Comparison of ENCODE assay signal across 16 cellular contexts in the genomic region with DNA sequence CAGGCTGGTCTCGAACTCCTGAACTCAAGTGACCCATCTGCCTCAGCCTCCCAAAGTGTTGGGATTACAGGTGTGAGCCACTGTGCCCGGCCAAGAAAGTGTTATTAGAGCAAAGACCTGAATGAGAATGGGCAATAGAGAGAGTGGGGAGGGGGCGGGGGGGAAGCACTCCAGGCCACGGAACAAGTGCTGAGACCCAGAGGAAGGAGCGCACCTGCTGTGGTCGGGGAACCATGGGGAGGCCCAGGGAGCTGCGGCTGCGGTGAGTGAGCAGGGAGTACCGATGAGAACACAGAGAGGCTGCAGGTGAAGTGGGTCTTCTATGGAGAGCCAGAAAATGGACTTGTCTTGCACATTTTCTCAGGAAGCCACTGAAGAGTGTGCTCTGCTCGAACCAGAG. TPM values are rescaled to one million over a fixed set of nuclear protein-coding genes. Genes with fewer than 3 reads are reported as not detected.
DNase-seq lines count a peak whose midpoint lies in the region; ATAC-seq and TF ChIP-seq lines count a peak whose summit lies in the region.
"Had no signal": no experiment of that assay in that cellular context is flagged by ENCODE, and none has a peak within 500 bp of the region (broad histone marks: within the 10 kb centered on the region; RNA-seq: fewer than 3 reads in every experiment).

No MANE protein-coding gene starts in this region.

- H3K36me3 Mint-ChIP-seq in natural killer cell: no peaks in the 10 kb centered on the region
- H3K36me3 Mint-ChIP-seq: CD8-positive, alpha-beta memory T cell had no signal

- CTCF ChIA-PET in GM10248 (lab: Yijun Ruan, JAX): interaction anchor here (1.5 to 42.5 kb wide), 3 partner anchors 9 to 58 kb away, joined by 3 to 1220 read pairs (median 11); no protein-coding TSS in a partner anchor

- TF ChIP-seq CTCF in GM10248 (IDR thresholded peaks at IDR 0.05; ENCODE audit: control extremely low read depth, extremely low read depth, low read depth, missing control alignments) (no peak), natural killer cell (IDR thresholded peaks at IDR 0.05) (no peak)

- no peaks in the 10 kb centered on the region; the same call in 1 of the 2 replicates for H3K27me3 ChIP-seq in H7 (ENCODE audit: control insufficient read depth, insufficient read depth, low read length)

- intact Hi-C loops in natural killer cell (cut with micrococcal nuclease): no loop called here

- H3K36me3 ChIP-seq in H7 (replicated peaks; ENCODE audit: control insufficient read depth, insufficient read depth, low read length): no peaks in the 10 kb centered on the region
- H3K36me3 ChIP-seq: SJCRH30 had no signal

- DNase-seq in GM10248 (ENCODE audit: extremely low spot score) (peak; percentile 11), H7 (peak; percentile 43), NCI-H510A (lab: John Stamatoyannopoulos, UW) (peak; percentile 24), iPS-NIHi7 (ENCODE audit: extremely low spot score) (peak; percentile 6), COLO668 (lab: John Stamatoyannopoulos, UW; ENCODE audit: unreplicated experiment) (no peak), natural killer cell (no peak), activated gamma-delta T cell (lab: John Stamatoyannopoulos, UW) (no peak)
- DNase-seq in stimulated activated CD4-positive, alpha-beta T cell treated with anti-CD3 and anti-CD28 coated beads, Interleukin-4, amount 100 ng/mL, for 24 hours: no peak
- DNase-seq: CD8-positive, alpha-beta memory T cell; DMS 273 treated with DMSO at 0.1 percent for 48 hours; GOT3; HFFc6; NCI-H2081 treated with DMSO at 0.1 percent for 48 hours; NCI-H446 treated with DMSO at 0.1 percent for 48 hours; SJCRH30 had no signal

- no peaks in the 10 kb centered on the region for H3K9me3 Mint-ChIP-seq in natural killer cell
- H3K9me3 Mint-ChIP-seq: CD8-positive, alpha-beta memory T cell; HFFc6 had no signal

- ATAC-seq in natural killer cell: no peak
- ATAC-seq: HepG2 had no signal

- POLR2A ChIA-PET in GM10248 (lab: Yijun Ruan, JAX): no interaction called here

- H3K4me3 ChIP-seq in H7 (ENCODE audit: insufficient read depth, low read depth, low read length): no peak overlapping the region
- H3K4me3 ChIP-seq: SJCRH30 had no signal

- peaks cover 36 to 44% of the 10 kb centered on the region in 2 donors for H3K27me3 Mint-ChIP-seq in natural killer cell (ENCODE audit: low read depth in 2 of 2)

- no peaks in the 10 kb centered on the region for H3K4me1 Mint-ChIP-seq in natural killer cell
- H3K4me1 Mint-ChIP-seq: CD8-positive, alpha-beta memory T cell had no signal

- H3K4me3 Mint-ChIP-seq in natural killer cell: no peak overlapping the region
- H3K4me3 Mint-ChIP-seq: CD8-positive, alpha-beta memory T cell; HFFc6 had no signal

- no peak overlapping the region for H3K27ac Mint-ChIP-seq in natural killer cell
- H3K27ac Mint-ChIP-seq: HFFc6 had no signal

RNA-seq across cellular contexts. Expression of a gene that starts 10.8 kb away (rescaled TPM):
- not detected in 2 replicates for total RNA-seq in H7 (2014; rRNA removed; shearing (Covaris generic))
- not detected for total RNA-seq in natural killer cell
- total RNA-seq: CD8-positive, alpha-beta memory T cell; HepG2; HFFc6; SJCRH30 had no signal

RNA-seq across cellular contexts. Expression of a gene that starts 20.5 kb away (rescaled TPM):
- 67.3 and 75.7 TPM in 2 replicates for total RNA-seq in H7 (2014; rRNA removed; shearing (Covaris generic))
- total RNA-seq in natural killer cell: 10 to 100 TPM; 18.6 to 32.8 (median 23.3) TPM

RNA-seq across cellular contexts. Expression of a gene that starts 39.0 kb away (rescaled TPM):
- 11.8 and 29.6 TPM in 2 replicates for total RNA-seq in H7 (2014; rRNA removed; shearing (Covaris generic))
- 100 to 1,000 TPM in 1 of 3 donors, 10 to 100 TPM in 2; 72.5 to 177 (median 96.7) TPM for total RNA-seq in natural killer cell

Comparison
In these comparisons a context has a peak if more than half of its experiments do, and no peak if none do; other contexts are left out.
1. DNase-seq: peak in GM10248 (single experiment), H7 (single experiment), NCI-H510A (single experiment) and iPS-NIHi7 (single experiment); none in COLO668 (single experiment), stimulated activated CD4-positive, alpha-beta T cell treated with anti-CD3 and anti-CD28 coated beads, Interleukin-4, amount 100 ng/mL, for 24 hours (single experiment), natural killer cell (single experiment) and activated gamma-delta T cell (single experiment).